8 cellular contexts compared by ENCODE assay signal in genomic region chr16:29300030-29300491, GRCh38.
DNase-seq lines count a peak whose midpoint lies in the region; ATAC-seq, FAIRE-seq and TF ChIP-seq lines count a peak whose summit lies in the region.
"Not testable (repeated sequence)": the region's sequence is repeated elsewhere in the genome, so short reads cannot be mapped to it uniquely, and the experiment has no call there.

No MANE protein-coding gene starts in this region.

- H3K4me1 ChIP-seq in left lung: peaks cover 0 to 17% of the 10 kb centered on the region in 2 donors
- H3K4me1 ChIP-seq in pancreas: not testable (repeated sequence)
- H3K4me1 ChIP-seq in tibial nerve: peaks cover 0 to 18% (median 3%) of the 10 kb centered on the region in 4 donors

- intact Hi-C loops in left lung (cut with DNase I); pancreas (cut with DNase I): not testable (repeated sequence)

- 66 to 81% methylated on average over 7 of the region's 7 CpGs for WGBS in pancreas, 2 donors
- WGBS in tibial nerve, 2 donors: 31 to 53% methylated on average over 7 of the region's 7 CpGs

- H3K36me3 ChIP-seq in BJ (ENCODE audit: control insufficient read depth, insufficient read depth, low read length); left lung; pancreas: not testable (repeated sequence)
- H3K36me3 ChIP-seq in tibial nerve: peaks cover 0 to 21% (median 0%) of the 10 kb centered on the region in 3 donors

- TF ChIP-seq EP300 in tibial nerve (IDR thresholded peaks at IDR 0.05): peak; percentile 71 to 85

- H3K4me3 ChIP-seq in BJ (ENCODE audit: low read depth, low read length); choroid plexus epithelial cell (ENCODE audit: low read depth, low read length); left lung; pancreas; tibial nerve: not testable (repeated sequence)

- not testable (repeated sequence) for TF ChIP-seq POLR2A in tibial nerve (IDR thresholded peaks at IDR 0.05)

- not testable (repeated sequence) for TF ChIP-seq CTCF in BJ (IDR thresholded peaks at IDR 0.05; ENCODE audit: insufficient read depth, low read depth, low read length); choroid plexus epithelial cell (conservative IDR thresholded peaks at IDR 0.05; ENCODE audit: low read depth, low read length); left lung (IDR thresholded peaks at IDR 0.05); pancreas (IDR thresholded peaks at IDR 0.05); tibial nerve (IDR thresholded peaks at IDR 0.05)

- H3K27ac ChIP-seq in left lung: peak overlapping the region; percentile 33 to 53
- H3K27ac ChIP-seq in pancreas: peak overlapping the region in 1 of 4 donors; percentile 4
- peak overlapping the region in 3 of 4 donors; percentile 34 to 64 (median 50) for H3K27ac ChIP-seq in tibial nerve

- H3K27ac Mint-ChIP-seq in T-helper 17 cell: not testable (repeated sequence)

- H3K36me3 Mint-ChIP-seq in T-helper 17 cell (ENCODE audit: low read depth): not testable (repeated sequence)

- FAIRE-seq in pancreas (lab: Jason Lieb, UNC): not testable (repeated sequence)

- H3K4me1 Mint-ChIP-seq in T-helper 17 cell: not testable (repeated sequence)

- not testable (repeated sequence) for H3K9me3 ChIP-seq in T-helper 17 cell (ENCODE audit: control insufficient read depth, low read length, poor library complexity, severe bottlenecking); left lung; pancreas; tibial nerve

- H3K27me3 ChIP-seq in BJ (ENCODE audit: control insufficient read depth, insufficient read depth, low read length); left lung; pancreas; tibial nerve: not testable (repeated sequence)

- H3K27me3 Mint-ChIP-seq in T-helper 17 cell: not testable (repeated sequence)

- POLR2A ChIA-PET in BJ (lab: Charles Lee): not testable (repeated sequence)

- peak; percentile 54 for DNase-seq in BJ (ENCODE audit: low read depth)
- DNase-seq in Kasumi-1 (lab: John Stamatoyannopoulos, UW): peak; percentile 8 to 11
- DNase-seq in T-helper 17 cell, pancreas: not testable (repeated sequence)
- peak; percentile 68 for DNase-seq in choroid plexus epithelial cell (ENCODE audit: low read depth)
- peak; percentile 40 for DNase-seq in foreskin melanocyte
- peak; percentile 70 to 78 for DNase-seq in left lung
- peak; percentile 44 to 67 for DNase-seq in tibial nerve (ENCODE audit: low spot score in 2 of 2)

- CTCF ChIA-PET in BJ (lab: Yijun Ruan, JAX): not testable (repeated sequence)

- not testable (repeated sequence) for H3K4me3 Mint-ChIP-seq in T-helper 17 cell

- peak; percentile 25 for ATAC-seq in T-helper 17 cell
- ATAC-seq in left lung: peak; percentile 83
- peak in 3 of 4 donors; percentile 26 to 67 (median 65) for ATAC-seq in pancreas

Comparison
In these comparisons a context has a peak if more than half of its experiments do, and no peak if none do; other contexts are left out.
1. ATAC-seq: peak in every context shown above with its lines; median percentile 83 in left lung; 65 in pancreas; 25 in T-helper 17 cell.